ENCODE assay signal across 25 cellular contexts in the genomic region with DNA sequence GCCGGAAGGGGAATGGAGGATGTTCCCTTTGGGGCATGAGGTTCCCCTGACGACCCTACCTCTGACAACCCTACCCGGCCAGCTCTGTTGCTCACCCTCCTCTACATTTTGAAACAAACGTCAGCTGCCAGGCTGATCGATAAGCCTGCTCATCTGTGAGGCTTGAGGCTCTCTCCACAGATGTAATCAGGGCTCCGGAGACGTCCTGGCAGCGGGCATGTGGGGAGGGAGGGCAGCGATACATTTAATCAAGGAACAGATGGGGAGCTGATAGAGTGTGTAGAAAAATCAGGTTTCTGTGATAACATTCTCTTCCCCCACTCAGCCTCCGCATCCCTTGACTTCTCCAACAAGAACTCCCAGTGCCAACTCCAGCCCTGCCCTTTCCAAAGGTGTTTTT.
"Had no signal": no experiment of that assay in that cellular context is flagged by ENCODE, and none has a peak within 500 bp of the region (broad histone marks: within the 10 kb centered on the region; RNA-seq: fewer than 3 reads in every experiment).

No MANE protein-coding gene starts in this region.

- H3K9me3 ChIP-seq: adrenal gland, body of pancreas, colonic mucosa, gastrocnemius medialis, right lobe of liver, testis, transverse colon had no signal

- DNase-seq: activated CD4-positive, alpha-beta T cell treated with anti-CD3 and anti-CD28 coated beads for 4 hours; activated CD4-positive, alpha-beta T cell treated with anti-CD3 and anti-CD28 coated beads, Interleukin-2, amount 50 U/mL, for 4 hours; activated effector memory CD4-positive, alpha-beta T cell treated with anti-CD3 and anti-CD28 coated beads, Interleukin-2, amount 50 U/mL, for 16 hours; activated naive CD4-positive, alpha-beta T cell treated with anti-CD3 and anti-CD28 coated beads for 36 hours; activated naive CD8-positive, alpha-beta T cell treated with anti-CD3 and anti-CD28 coated beads for 36 hours; activated T-cell treated with anti-CD3 and anti-CD28 coated beads for 4 hours; adrenal gland; aorta; body of pancreas; cerebellar nuclear complex; colonic mucosa; effector memory CD4-positive, alpha-beta T cell; gastrocnemius medialis; left colon; midbrain; naive thymus-derived CD8-positive, alpha-beta T cell; right lobe of liver; stimulated activated CD4-positive, alpha-beta T cell treated with anti-CD3 and anti-CD28 coated beads, Interleukin-2, amount 100 ng/mL, for 48 hours; stimulated activated naive CD4-positive, alpha-beta T cell treated with Interleukin-2 at 50 U/mL for 16 hours; testis; transverse colon had no signal

- H3K79me2 ChIP-seq: hepatocyte had no signal

- H3K9me3 Mint-ChIP-seq: activated naive CD8-positive, alpha-beta T cell treated with anti-CD3 and anti-CD28 coated beads for 36 hours; activated T-helper 1 cell treated with anti-CD3 and anti-CD28 coated beads, Interleukin-12 subunit alpha, Interleukin-12 subunit beta, Interleukin-2, Interleukin-4 antibody, amounts not matched to agents 30 ng/mL and 10 ng/mL and 1 ng/mL, durations not matched to agents 14 hours and 24 hours and 36 hours had no signal

- ATAC-seq: body of pancreas; gastrocnemius medialis; left colon; naive thymus-derived CD8-positive, alpha-beta T cell; right lobe of liver had no signal

- H3K27me3 Mint-ChIP-seq: activated naive CD8-positive, alpha-beta T cell treated with anti-CD3 and anti-CD28 coated beads for 36 hours had no signal

- H3K4me2 ChIP-seq: hepatocyte had no signal

- H2AFZ ChIP-seq: hepatocyte had no signal

- H3K27ac ChIP-seq: adrenal gland, body of pancreas, cardiac muscle cell, colonic mucosa, gastrocnemius medialis, hepatocyte, right lobe of liver, testis, transverse colon had no signal

- H3K27ac Mint-ChIP-seq: activated naive CD4-positive, alpha-beta T cell treated with anti-CD3 and anti-CD28 coated beads for 36 hours; activated naive CD8-positive, alpha-beta T cell treated with anti-CD3 and anti-CD28 coated beads for 36 hours; activated T-helper 1 cell treated with anti-CD3 and anti-CD28 coated beads, Interleukin-12 subunit alpha, Interleukin-12 subunit beta, Interleukin-2, Interleukin-4 antibody, amounts not matched to agents 30 ng/mL and 10 ng/mL and 1 ng/mL, durations not matched to agents 14 hours and 24 hours and 36 hours; naive thymus-derived CD8-positive, alpha-beta T cell had no signal

- H3K4me1 ChIP-seq: adrenal gland, body of pancreas, gastrocnemius medialis, right lobe of liver, testis had no signal

- H3K4me1 Mint-ChIP-seq: neural crest cell had no signal

- H3K36me3 ChIP-seq: adrenal gland, cardiac muscle cell, colonic mucosa, gastrocnemius medialis, right lobe of liver, transverse colon had no signal

- H3K27me3 ChIP-seq: adrenal gland, body of pancreas, cardiac muscle cell, colonic mucosa, gastrocnemius medialis, hepatocyte, right lobe of liver, testis, transverse colon had no signal

- H3K4me3 Mint-ChIP-seq: activated naive CD4-positive, alpha-beta T cell treated with anti-CD3 and anti-CD28 coated beads for 36 hours; activated naive CD8-positive, alpha-beta T cell treated with anti-CD3 and anti-CD28 coated beads for 36 hours; activated T-helper 1 cell treated with anti-CD3 and anti-CD28 coated beads, Interleukin-12 subunit alpha, Interleukin-12 subunit beta, Interleukin-2, Interleukin-4 antibody, amounts not matched to agents 30 ng/mL and 10 ng/mL and 1 ng/mL, durations not matched to agents 14 hours and 24 hours and 36 hours; naive thymus-derived CD8-positive, alpha-beta T cell; neural crest cell had no signal

- H3K4me3 ChIP-seq: adrenal gland, body of pancreas, cardiac muscle cell, colonic mucosa, gastrocnemius medialis, hepatocyte, right lobe of liver, testis, transverse colon had no signal

- H3K36me3 Mint-ChIP-seq: activated naive CD8-positive, alpha-beta T cell treated with anti-CD3 and anti-CD28 coated beads for 36 hours had no signal
